1 cellular context compared by ENCODE assay signal in the genomic region with DNA sequence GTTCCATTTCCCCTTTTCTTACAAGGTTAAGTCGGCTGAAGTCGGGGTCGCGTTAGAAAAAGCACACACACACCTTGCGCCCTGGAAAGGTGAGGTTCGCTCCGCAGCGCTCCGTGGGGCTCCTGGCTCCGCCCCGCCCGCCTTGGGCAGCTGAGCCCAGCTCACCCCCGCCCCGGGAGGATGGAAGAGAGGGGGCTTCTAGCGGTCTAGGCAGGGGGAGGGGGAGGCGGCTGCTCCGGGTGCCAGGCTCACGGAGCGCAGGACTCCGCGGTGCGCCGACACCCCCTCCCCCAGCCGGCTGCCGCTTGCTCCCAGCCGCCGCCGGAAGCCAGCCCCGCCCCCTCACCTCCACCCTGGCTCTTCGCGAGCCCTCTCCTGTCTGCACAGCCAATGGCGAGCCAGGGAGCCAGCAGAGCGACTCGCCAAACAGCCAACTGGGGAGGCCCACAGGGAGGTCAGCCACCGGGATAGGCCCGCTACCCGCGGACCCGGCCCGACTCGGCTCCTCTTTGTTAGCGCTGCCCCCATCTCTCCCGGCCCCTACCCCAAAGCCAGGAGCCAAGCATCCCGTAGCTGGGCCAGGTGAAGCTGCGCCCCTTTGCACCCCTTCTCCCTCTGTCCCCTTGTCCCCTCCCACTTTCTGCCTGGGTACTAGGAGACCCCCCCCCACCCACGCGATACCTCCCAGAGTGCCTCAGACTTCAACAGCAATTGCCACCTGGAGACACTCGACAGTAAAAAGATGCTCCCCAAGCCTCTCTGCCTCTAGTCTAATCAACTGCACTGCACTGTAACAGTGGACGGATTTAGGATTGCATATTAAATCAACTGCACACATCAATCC.
TF ChIP-seq lines count a peak whose summit lies in the region.

No MANE protein-coding gene starts in this region.

TF ChIP-seq in IMR-90, 13 proteins besides CTCF, POLR2A, EP300 and RAD21:
- TF ChIP-seq FOS (IDR thresholded peaks at IDR 0.05; ENCODE audit: low read depth, low read length), result peak; percentile 60; the same call in 1 of the 2 replicates
- TF ChIP-seq CHD1 (IDR thresholded peaks at IDR 0.05; ENCODE audit: low read depth, low read length), result no peak
- TF ChIP-seq MAZ (IDR thresholded peaks at IDR 0.05; ENCODE audit: borderline replicate concordance, low read depth, low read length), result peak; percentile 95; the same call in 1 of the 2 replicates
